26 cellular contexts compared by ENCODE assay signal in genomic region chr13:26678796-26679195, GRCh38.
A peak's percentile ranks its signal among the peaks of the same experiment; 100 is the strongest.
DNase-seq lines count a peak whose midpoint lies in the region; ATAC-seq, FAIRE-seq and TF ChIP-seq lines count a peak whose summit lies in the region.
"Had no signal": no experiment of that assay in that cellular context is flagged by ENCODE, and none has a peak within 500 bp of the region (broad histone marks: within the 10 kb centered on the region; RNA-seq: fewer than 3 reads in every experiment).

No MANE protein-coding gene starts in this region.

- POLR2A ChIA-PET in H1 (lab: Charles Lee; ENCODE audit: partially characterized antibody) (interaction anchor here (1.4 kb wide), 1 partner anchor 20 kb away, joined by 3 read pairs; no protein-coding TSS in a partner anchor), T-cell (lab: Charles Lee) (no interaction called here)

- H3K79me1 ChIP-seq in H1 (ENCODE audit: low read depth, low read length), result no peaks in the 10 kb centered on the region

- no peak overlapping the region for H2BK20ac ChIP-seq in H1 (ENCODE audit: low read length)

- no peak overlapping the region for H3K4me3 Mint-ChIP-seq in nephron progenitor cell
- no peak overlapping the region for H3K4me3 Mint-ChIP-seq in T-cell
- H3K4me3 Mint-ChIP-seq: activated T-helper 17 cell treated with anti-CD3 and anti-CD28 coated beads, Interleukin-2, amount 50 U/mL, for 72 hours; stimulated activated naive B cell treated with anti-CD40 and anti-IgM and Interleukin-4, amounts not matched to agents 10 μg/mL and 1 μg/mL and 100 μg/mL, for 72 hours had no signal

- no peak overlapping the region for H4K5ac ChIP-seq in H1 (ENCODE audit: insufficient read length, low read depth, low read length)

- H4K20me1 ChIP-seq in H1 (replicated peaks in 1 of 2; ENCODE audit: control insufficient read depth in 1 of 2, insufficient read depth in 2 of 2, low read length in 2 of 2), result no peaks in the 10 kb centered on the region
- H4K20me1 ChIP-seq: BLaER1 had no signal

- intact Hi-C loops in heart left ventricle (cut with DNase I), result no loop called here

- H3K4me1 ChIP-seq in H1 (replicated peaks in 1 of 4; ENCODE audit: control insufficient read depth in 3 of 4, insufficient read depth in 4 of 4, low read length in 3 of 4), result peaks cover 0 to 5% (median 2%) of the 10 kb centered on the region in 4 experiments; a peak in 3 of 7 replicates
- no peaks in the 10 kb centered on the region for H3K4me1 ChIP-seq in heart left ventricle
- H3K4me1 ChIP-seq: BLaER1, breast epithelium, left lung, testis had no signal

- H2AK5ac ChIP-seq in H1 (ENCODE audit: low read depth, low read length), result no peak overlapping the region

- peak in 1 of 2 experiments; percentile 4; a peak in 1 of 4 replicates for TF ChIP-seq RAD21 in H1 (IDR thresholded peaks at IDR 0.05 in 1 of 2, conservative IDR thresholded peaks at IDR 0.05 in 1 of 2; ENCODE audit: low read depth in 2 of 2, low read length in 2 of 2)

- no peak overlapping the region for H4K91ac ChIP-seq in H1 (replicated peaks; ENCODE audit: insufficient read length, low read length)

- no peak overlapping the region for H2BK5ac ChIP-seq in H1 (ENCODE audit: low read depth, low read length)

- H3K9me3 Mint-ChIP-seq in nephron progenitor cell (no peaks in the 10 kb centered on the region), T-cell (no peaks in the 10 kb centered on the region)
- H3K9me3 Mint-ChIP-seq: activated T-helper 17 cell treated with anti-CD3 and anti-CD28 coated beads, Interleukin-2, amount 50 U/mL, for 72 hours; stimulated activated naive B cell treated with anti-CD40 and anti-IgM and Interleukin-4, amounts not matched to agents 10 μg/mL and 1 μg/mL and 100 μg/mL, for 72 hours had no signal

- TF ChIP-seq CTCF in H1 (IDR thresholded peaks at IDR 0.05; ENCODE audit: control extremely low read depth in 1 of 3, insufficient read depth in 1 of 3, low read depth in 1 of 3, low read length in 3 of 3) (peak in 2 of 3 experiments; percentile 23 to 32; a peak in 3 of 4 replicates), nephron progenitor cell (IDR thresholded peaks at IDR 0.05) (no peak), heart left ventricle (IDR thresholded peaks at IDR 0.05) (no peak)

- no peak overlapping the region for H3K56ac ChIP-seq in H1 (replicated peaks; ENCODE audit: insufficient read length, low read depth, low read length)

- WGBS in H1 (ENCODE audit: extremely low coverage in 1 of 2, insufficient coverage in 1 of 2, insufficient read length in 1 of 2, insufficient replicate concordance in 2 of 2, low coverage in 1 of 2, low lambda C conversion rate in 2 of 2, missing lambda C conversion rate in 1 of 2), 2 experiments, result 80% methylated on average over 12 of the region's 17 CpGs; no CpG with 5 or more reads in 1 of the 2 experiments
- 73 to 78% (median 74%) methylated on average over 17 of the region's 17 CpGs for WGBS in heart left ventricle, 4 donors

- H2BK12ac ChIP-seq in H1 (ENCODE audit: low read depth, low read length), result 0 out of 2 replicates have a peak overlapping the region, but pooled peaks have one; percentile 50

- H3K9ac ChIP-seq in H1 (replicated peaks in 1 of 4; ENCODE audit: extremely low read depth in 1 of 4, low read depth in 3 of 4, low read length in 3 of 4), result no peak overlapping the region
- H3K9ac ChIP-seq: BLaER1 had no signal

- TF ChIP-seq EP300 in H1 (IDR thresholded peaks at IDR 0.05; ENCODE audit: borderline replicate concordance in 1 of 2, low read depth in 2 of 2, low read length in 2 of 2), result no peak

- H3K23ac ChIP-seq in H1 (ENCODE audit: insufficient read length), result no peak overlapping the region

- ATAC-seq in T-cell (replicated peaks in 1 of 4) (no peak), heart left ventricle (no peak)
- ATAC-seq: activated T-helper 17 cell treated with anti-CD3 and anti-CD28 coated beads, Interleukin-2, amount 50 U/mL, for 72 hours; left lung; mucosa of descending colon; stimulated activated naive B cell treated with anti-CD40 and anti-IgM and Interleukin-4, amounts not matched to agents 10 μg/mL and 1 μg/mL and 100 μg/mL, for 72 hours had no signal

- H3K27ac Mint-ChIP-seq in nephron progenitor cell, result peak overlapping the region; percentile 98
- no peak overlapping the region for H3K27ac Mint-ChIP-seq in T-cell
- H3K27ac Mint-ChIP-seq: activated T-helper 17 cell treated with anti-CD3 and anti-CD28 coated beads, Interleukin-2, amount 50 U/mL, for 72 hours; stimulated activated naive B cell treated with anti-CD40 and anti-IgM and Interleukin-4, amounts not matched to agents 10 μg/mL and 1 μg/mL and 100 μg/mL, for 72 hours had no signal

- no peaks in the 10 kb centered on the region for H3K79me2 ChIP-seq in H1 (ENCODE audit: control insufficient read depth in 1 of 2, insufficient read depth in 2 of 2, low read length in 2 of 2)

- CTCF ChIA-PET in H1 (lab: Charles Lee; ENCODE audit: partially characterized antibody), result interaction anchor here (1.9 kb wide), 1 partner anchor 20 kb away, joined by 12 read pairs; no protein-coding TSS in a partner anchor
- CTCF ChIA-PET in T-cell (lab: Charles Lee), result no interaction called here

- TF ChIP-seq POLR2A in H1 (IDR thresholded peaks at IDR 0.05; ENCODE audit: control extremely low read depth in 1 of 2, low read depth in 2 of 2, low read length in 2 of 2), result no peak
- TF ChIP-seq POLR2A in heart left ventricle (IDR thresholded peaks at IDR 0.05), result no peak

- no peak overlapping the region for H2AFZ ChIP-seq in H1 (ENCODE audit: low read length)

- FAIRE-seq in H1 (lab: Jason Lieb, UNC) (no peak), HTR-8/SVneo (lab: Jason Lieb, UNC) (no peak)
- FAIRE-seq: endometrium had no signal

- no peak overlapping the region; the same call in none of the 2 replicates for H3K18ac ChIP-seq in H1 (ENCODE audit: extremely low read depth, low read length)

- H3K27me3 Mint-ChIP-seq in nephron progenitor cell (ENCODE audit: low read depth, poor library complexity), result peaks cover 5% of the 10 kb centered on the region
- H3K27me3 Mint-ChIP-seq in T-cell, result peaks cover 16 to 22% of the 10 kb centered on the region in 2 donors

- H3K4me3 ChIP-seq in H1 (ENCODE audit: extremely low read depth in 1 of 4, insufficient read depth in 2 of 4, low read depth in 3 of 4, low read length in 4 of 4) (no peak overlapping the region), heart left ventricle (no peak overlapping the region)
- H3K4me3 ChIP-seq: BLaER1, breast epithelium, coronary artery, left lung, mucosa of descending colon, smooth muscle cell, testis had no signal

- H3K27ac ChIP-seq in H1 (ENCODE audit: low read depth, low read length) (no peak overlapping the region), heart left ventricle (no peak overlapping the region)
- H3K27ac ChIP-seq: BLaER1, breast epithelium, coronary artery, left lung, testis, WERI-Rb-1 had no signal

- H4K8ac ChIP-seq in H1 (ENCODE audit: extremely low read depth, insufficient read depth, low read length), result peak overlapping the region; percentile 93

- H3K4ac ChIP-seq in H1 (replicated peaks; ENCODE audit: insufficient read length, low read depth, low read length), result no peak overlapping the region

- no peaks in the 10 kb centered on the region for H3K9me3 ChIP-seq in H1 (ENCODE audit: insufficient read depth in 2 of 2, low read depth in 1 of 2, low read length in 1 of 2)
- no peaks in the 10 kb centered on the region for H3K9me3 ChIP-seq in heart left ventricle
- H3K9me3 ChIP-seq: BLaER1, breast epithelium, left lung, mucosa of descending colon, testis had no signal

- H3K36me3 ChIP-seq in H1 (ENCODE audit: control insufficient read depth in 2 of 4, insufficient read depth in 4 of 4, low read length in 3 of 4) (peaks cover 9 to 15% (median 11%) of the 10 kb centered on the region in 4 experiments; a peak in 5 of 8 replicates), heart left ventricle (peaks cover 0 to 30% (median 20%) of the 10 kb centered on the region in 9 donors)
- H3K36me3 ChIP-seq: BLaER1, breast epithelium had no signal

- H3K4me2 ChIP-seq in H1 (ENCODE audit: insufficient read depth in 1 of 2, low read depth in 2 of 2, low read length in 2 of 2), result no peak overlapping the region
- H3K4me2 ChIP-seq: BLaER1, smooth muscle cell had no signal

- H3K4me1 Mint-ChIP-seq in nephron progenitor cell (peaks cover 46% of the 10 kb centered on the region), T-cell (no peaks in the 10 kb centered on the region)
- H3K4me1 Mint-ChIP-seq: activated T-helper 17 cell treated with anti-CD3 and anti-CD28 coated beads, Interleukin-2, amount 50 U/mL, for 72 hours; stimulated activated naive B cell treated with anti-CD40 and anti-IgM and Interleukin-4, amounts not matched to agents 10 μg/mL and 1 μg/mL and 100 μg/mL, for 72 hours had no signal

- H3K36me3 Mint-ChIP-seq in nephron progenitor cell (ENCODE audit: low read depth), result peaks cover 47% of the 10 kb centered on the region
- H3K36me3 Mint-ChIP-seq in T-cell, result no peaks in the 10 kb centered on the region
- H3K36me3 Mint-ChIP-seq: stimulated activated naive B cell treated with anti-CD40 and anti-IgM and Interleukin-4, amounts not matched to agents 10 μg/mL and 1 μg/mL and 100 μg/mL, for 72 hours had no signal

- no peak overlapping the region for H2BK15ac ChIP-seq in H1 (ENCODE audit: low read length)

- no peak overlapping the region for H3K14ac ChIP-seq in H1 (ENCODE audit: insufficient read length)

- H2BK120ac ChIP-seq in H1 (replicated peaks; ENCODE audit: low read depth, low read length), result no peak overlapping the region

- no peaks in the 10 kb centered on the region for H3K23me2 ChIP-seq in H1 (ENCODE audit: low read depth, low read length)

- peak; percentile 47 for DNase-seq in NCI-H146 (lab: John Stamatoyannopoulos, UW)
- DNase-seq in NCI-H146 treated with DMSO at 0.1 percent for 48 hours (lab: John Stamatoyannopoulos, UW; ENCODE audit: unreplicated experiment), result no peak
- no peak for DNase-seq in H1 (ENCODE audit: low read depth in 1 of 2, low spot score in 2 of 2)
- no peak for DNase-seq in nephron progenitor cell
- DNase-seq in T-cell, result no peak
- DNase-seq in HTR-8/SVneo (ENCODE audit: insufficient read length, low spot score), result no peak
- DNase-seq in heart left ventricle, result no peak
- DNase-seq in NCI-H2196 treated with DMSO at 0.1 percent for 48 hours (lab: John Stamatoyannopoulos, UW; ENCODE audit: unreplicated experiment), result no peak
- DNase-seq: activated CD8-positive, alpha-beta memory T cell treated with anti-CD3 and anti-CD28 coated beads, Interleukin-2, amount 50 U/mL, for 4 hours; KG1; mucosa of descending colon; NCI-H1048; NCI-H1930; NCI-H226; NCI-H774; stimulated activated CD4-positive, alpha-beta T cell treated with anti-CD3 and anti-CD28 coated beads, Interleukin-2, amount 100 ng/mL, for 48 hours; stimulated activated naive B cell treated with anti-CD40 and anti-IgM and Interleukin-4, amounts not matched to agents 10 μg/mL and 1 μg/mL and 100 μg/mL, for 72 hours; testis; WERI-Rb-1 had no signal

- H3K27me3 ChIP-seq in H1 (replicated peaks in 1 of 4; ENCODE audit: control insufficient read depth in 3 of 4, extremely low read depth in 1 of 4, insufficient read depth in 3 of 4, low read length in 3 of 4), result no peaks in the 10 kb centered on the region
- no peaks in the 10 kb centered on the region for H3K27me3 ChIP-seq in heart left ventricle
- H3K27me3 ChIP-seq: BLaER1, breast epithelium, left lung, testis had no signal

TF ChIP-seq in H1, 55 proteins besides CTCF, POLR2A, EP300 and RAD21 (continues in another document):
- TF ChIP-seq CHD1 (IDR thresholded peaks at IDR 0.05; ENCODE audit: low read depth, low read length) (no peak), BACH1 (IDR thresholded peaks at IDR 0.05; ENCODE audit: low read length) (no peak), SIRT6 (IDR thresholded peaks at IDR 0.05; ENCODE audit: low read length) (no peak)

Comparison
In these comparisons a context has a peak if more than half of its experiments do, and no peak if none do; other contexts are left out.
1. CTCF ChIP-seq: peak in H1 (2 of 3); none in nephron progenitor cell (single experiment) and heart left ventricle (0 of 12).